Comparison of ENCODE assay signal across 8 cellular contexts in the genomic region with DNA sequence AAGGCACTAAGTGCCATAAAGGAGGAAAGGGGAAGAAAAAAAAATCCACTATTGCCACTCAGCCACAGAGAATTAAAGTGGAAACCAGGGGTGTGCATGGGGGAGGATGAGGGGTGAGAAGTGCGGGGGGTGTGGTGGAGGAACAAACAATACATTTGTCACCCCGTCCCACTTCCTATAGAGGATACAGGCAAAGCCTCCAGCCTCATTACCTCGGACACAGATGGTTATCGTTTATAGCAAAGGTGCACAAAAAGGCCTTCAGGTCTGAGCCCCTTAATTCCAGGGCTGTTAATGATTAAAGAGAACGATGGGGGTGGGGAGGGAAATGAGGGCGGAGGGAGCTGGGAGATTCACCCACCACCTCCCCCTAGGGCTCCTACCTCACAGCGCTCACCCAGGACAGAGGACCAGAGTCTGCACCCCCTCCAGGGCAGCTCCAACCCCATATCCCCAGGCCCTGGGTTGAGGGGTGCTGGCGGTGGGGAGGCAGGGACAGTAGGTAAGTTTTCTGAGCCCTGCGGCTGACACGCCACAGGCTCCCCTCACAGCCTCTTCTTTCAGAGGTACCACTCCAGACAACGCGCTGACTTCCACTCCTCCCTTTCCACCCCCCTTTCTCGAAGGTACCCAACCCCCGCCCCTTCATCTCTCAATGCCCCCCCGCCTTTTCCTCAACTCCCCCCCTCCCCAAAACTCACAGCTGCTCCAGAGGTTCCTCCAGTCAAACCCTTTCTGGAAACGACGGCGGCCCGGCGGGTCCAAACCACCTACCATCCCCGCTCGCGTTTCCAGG. TPM values are rescaled to one million over a fixed set of nuclear protein-coding genes. Genes with fewer than 3 reads are reported as not detected.
DNase-seq lines count a peak whose midpoint lies in the region; ATAC-seq, FAIRE-seq and TF ChIP-seq lines count a peak whose summit lies in the region.

No MANE protein-coding gene starts in this region.

- H3K36me3 ChIP-seq in OCI-LY7 (ENCODE audit: insufficient read depth, low read length) (peaks cover 35% of the 10 kb centered on the region), mucosa of stomach (ENCODE audit: control insufficient read depth, insufficient read depth, low read length) (no peaks in the 10 kb centered on the region)

- H3K4me3 Mint-ChIP-seq in dendritic cell treated with granulocyte-macrophage colony-stimulating factor and Interleukin-4, amounts not matched to agents 40 ng/mL and 50 ng/mL, for 4 days = peak overlapping the region; percentile 95

- H3K4me1 ChIP-seq in OCI-LY7 (ENCODE audit: insufficient read depth, low read length, poor library complexity, severe bottlenecking) = peaks cover 45% of the 10 kb centered on the region
- peaks cover 45% of the 10 kb centered on the region for H3K4me1 ChIP-seq in mucosa of stomach (ENCODE audit: control insufficient read depth, insufficient read depth, low read length)

- ATAC-seq in GM21390 (IDR thresholded peaks at IDR 0.05; ENCODE audit: unreplicated experiment) (no peak), GM21619 (IDR thresholded peaks at IDR 0.05; ENCODE audit: unreplicated experiment) (no peak)

- no peaks in the 10 kb centered on the region for H3K27me3 Mint-ChIP-seq in dendritic cell treated with granulocyte-macrophage colony-stimulating factor and Interleukin-4, amounts not matched to agents 40 ng/mL and 50 ng/mL, for 4 days

- H3K79me2 ChIP-seq in OCI-LY7 (ENCODE audit: insufficient read depth, low read depth, low read length) = peaks cover 27% of the 10 kb centered on the region; the same call in 1 of the 2 replicates

- POLR2A ChIA-PET in OCI-LY7 (lab: Charles Lee) = interaction anchor here (0.7 to 1.2 kb wide), 3 partner anchors 24 to 1344 kb away, joined by 5 to 6 read pairs (median 5); a partner anchor contains a TSS

- H3K9me3 ChIP-seq in OCI-LY7 (ENCODE audit: low read length) (no peaks in the 10 kb centered on the region), mucosa of stomach (ENCODE audit: control insufficient read depth, low read length) (no peaks in the 10 kb centered on the region)

- no TSS peak for BruUV-seq in OCI-LY7 (replicated peaks; lab: Mats Ljungman, UMichigan)

- no peak for FAIRE-seq in GM12891 (lab: Jason Lieb, UNC)

- peaks cover 73% of the 10 kb centered on the region for H3K4me1 Mint-ChIP-seq in dendritic cell treated with granulocyte-macrophage colony-stimulating factor and Interleukin-4, amounts not matched to agents 40 ng/mL and 50 ng/mL, for 4 days (ENCODE audit: low read depth)

- H3K9me2 ChIP-seq in OCI-LY7 (ENCODE audit: insufficient read depth, low read length) = no peaks in the 10 kb centered on the region

- peak overlapping the region; percentile 99 for H3K27ac Mint-ChIP-seq in dendritic cell treated with granulocyte-macrophage colony-stimulating factor and Interleukin-4, amounts not matched to agents 40 ng/mL and 50 ng/mL, for 4 days

- peak overlapping the region; percentile 91 for H3K4me2 ChIP-seq in OCI-LY7 (ENCODE audit: low read length)

- peak overlapping the region; percentile 75; the same call in 1 of the 2 replicates for H2AFZ ChIP-seq in OCI-LY7 (ENCODE audit: low read length)

- DNase-seq in GM12891 (ENCODE audit: insufficient read length, low spot score) (peak; percentile 23), OCI-LY7 (ENCODE audit: low spot score) (peak; percentile 9), HCEC 1CT (no peak), SW 1271 (lab: John Stamatoyannopoulos, UW) (no peak)

- peak overlapping the region; percentile 93 for H3K9ac ChIP-seq in mucosa of stomach (ENCODE audit: low read length)

- no peak for TF ChIP-seq POLR2A in GM12891 (IDR thresholded peaks at IDR 0.05; ENCODE audit: low read depth, low read length)

- H3K4me3 ChIP-seq in OCI-LY7 (ENCODE audit: low read depth, low read length, poor library complexity, severe bottlenecking) = peak overlapping the region; percentile 75
- H3K4me3 ChIP-seq in mucosa of stomach (ENCODE audit: low read length) = peak overlapping the region; percentile 53

- intact Hi-C loops in OCI-LY7 (cut with micrococcal nuclease; ENCODE audit: unreplicated experiment) = loop anchor here (2.0 to 10.0 kb wide), 3 partner anchors 25 to 1398 kb away; a partner anchor contains a TSS
- intact Hi-C loops in dendritic cell treated with granulocyte-macrophage colony-stimulating factor and Interleukin-4, amounts not matched to agents 40 ng/mL and 50 ng/mL, for 4 days (cut with micrococcal nuclease) = loop anchor here (1.0 to 5.0 kb wide), 3 partner anchors 12 to 43 kb away; no protein-coding TSS in a partner anchor

- CTCF ChIA-PET in OCI-LY7 (lab: Charles Lee; ENCODE audit: unreplicated experiment) = no interaction called here

- no peaks in the 10 kb centered on the region for H3K27me3 ChIP-seq in mucosa of stomach (ENCODE audit: control insufficient read depth, insufficient read depth, low read length)

- H4K20me1 ChIP-seq in OCI-LY7 (ENCODE audit: insufficient read depth, low read length) = peaks cover 14% of the 10 kb centered on the region

- peaks cover 89% of the 10 kb centered on the region for H3K36me3 Mint-ChIP-seq in dendritic cell treated with granulocyte-macrophage colony-stimulating factor and Interleukin-4, amounts not matched to agents 40 ng/mL and 50 ng/mL, for 4 days (ENCODE audit: low read depth)

- H3K27ac ChIP-seq in OCI-LY7 (ENCODE audit: low read depth, low read length, poor library complexity, severe bottlenecking) = peak overlapping the region; percentile 7

- TF ChIP-seq CTCF in OCI-LY7 (conservative IDR thresholded peaks at IDR 0.05; ENCODE audit: low read length) = no peak

- no peaks in the 10 kb centered on the region for H3K9me3 Mint-ChIP-seq in dendritic cell treated with granulocyte-macrophage colony-stimulating factor and Interleukin-4, amounts not matched to agents 40 ng/mL and 50 ng/mL, for 4 days

TF ChIP-seq in GM12891, 5 proteins besides CTCF, POLR2A, EP300 and RAD21:
- no peak for TF ChIP-seq TAF1 (IDR thresholded peaks at IDR 0.05; ENCODE audit: low read depth, low read length)

RNA-seq across cellular contexts. Expression of a gene that starts 0.5 kb away (rescaled TPM):
- polyA plus RNA-seq in GM12891 (2012; ENCODE audit: low read depth, missing spikeins) = 1.9 TPM
- total RNA-seq in OCI-LY7 (2014; rRNA removed; shearing (Covaris generic)) = 3.1 and 3.3 TPM in 2 replicates
- total RNA-seq in OCI-LY7 (2022) = 4.5 and 5.1 TPM in 2 replicates

RNA-seq across cellular contexts. Expression of a gene that starts 0.9 kb away (rescaled TPM):
- 32.4 TPM for polyA plus RNA-seq in GM12891 (2012; ENCODE audit: low read depth, missing spikeins)
- 24.0 and 24.3 TPM in 2 replicates for total RNA-seq in OCI-LY7 (2014; rRNA removed; shearing (Covaris generic))
- total RNA-seq in OCI-LY7 (2022) = 23.3 and 24.0 TPM in 2 replicates

Comparison
In these comparisons a context has a peak if more than half of its experiments do, and no peak if none do; other contexts are left out.
1. DNase-seq: peak in GM12891 (single experiment) and OCI-LY7 (single experiment); none in HCEC 1CT (single experiment) and SW 1271 (0 of 2).